Comparison of ENCODE assay signal across 1 cellular context in genomic region chr5:51099173-51099853, GRCh38.
TF ChIP-seq lines count a peak whose summit lies in the region.

No MANE protein-coding gene starts in this region.

TF ChIP-seq in K562, 482 proteins besides CTCF, POLR2A, EP300 and RAD21 (continued from another document and continues in another):
- TF ChIP-seq ZNF407 (IDR thresholded peaks at IDR 0.05; ENCODE audit: low read depth) (no peak), ZNF76 (CRISPR knock-in tag; IDR thresholded peaks at IDR 0.05; ENCODE audit: borderline replicate concordance) (peak; percentile 80; the same call in 1 of the 2 replicates), NKRF (IDR thresholded peaks at IDR 0.05; ENCODE audit: borderline replicate concordance) (no peak), PRPF4 (IDR thresholded peaks at IDR 0.05; ENCODE audit: insufficient read depth, low read depth, low read length, poor library complexity, severe bottlenecking) (no peak), GABPA (tag; conservative IDR thresholded peaks at IDR 0.05; ENCODE audit: low read depth) (0 out of 2 replicates have a peak, but pooled peaks have one; percentile 31), RBM39 (optimal IDR thresholded peaks at IDR 0.05; ENCODE audit: low read depth, low read length) (no peak), ZNF431 (CRISPR knock-in tag; IDR thresholded peaks at IDR 0.05) (no peak), ZBTB26 (CRISPR knock-in tag; IDR thresholded peaks at IDR 0.05) (no peak), ZNF584 (CRISPR knock-in tag; IDR thresholded peaks at IDR 0.05; ENCODE audit: low read depth) (peak; percentile 94), RFX5 (IDR thresholded peaks at IDR 0.05; ENCODE audit: low read depth, low read length) (no peak), TFAP4 (CRISPR knock-in tag; IDR thresholded peaks at IDR 0.05; ENCODE audit: borderline replicate concordance) (no peak), DDX20 (tag; IDR thresholded peaks at IDR 0.05; ENCODE audit: low read depth) (peak; percentile 95), SLC30A9 (CRISPR knock-in tag; IDR thresholded peaks at IDR 0.05) (no peak), MCM2 (IDR thresholded peaks at IDR 0.05; ENCODE audit: low read depth) (no peak), CGGBP1 (CRISPR knock-in tag; IDR thresholded peaks at IDR 0.05) (no peak), NCOR1 (IDR thresholded peaks at IDR 0.05) (no peak), ZNF347 (CRISPR knock-in tag; IDR thresholded peaks at IDR 0.05; ENCODE audit: low read depth) (no peak), GATAD2A (IDR thresholded peaks at IDR 0.05) (no peak), ZNF398 (CRISPR knock-in tag; IDR thresholded peaks at IDR 0.05) (peak; percentile 54; the same call in 1 of the 2 replicates), PHF20 (IDR thresholded peaks at IDR 0.05; ENCODE audit: partially characterized antibody) (no peak), TCF15 (CRISPR knock-in tag; IDR thresholded peaks at IDR 0.05) (peak; percentile 79; the same call in 1 of the 2 replicates), MYNN (IDR thresholded peaks at IDR 0.05) (no peak), MYNN (CRISPR knock-in tag; IDR thresholded peaks at IDR 0.05) (no peak), ASH1L (IDR thresholded peaks at IDR 0.05; ENCODE audit: borderline replicate concordance, low read depth, partially characterized antibody) (no peak), MAZ (CRISPR knock-in tag; conservative IDR thresholded peaks at IDR 0.05 in 1 of 2, IDR thresholded peaks at IDR 0.05 in 1 of 2) (no peak; a peak in 1 of 4 replicates), SMAD4 (CRISPR knock-in tag; conservative IDR thresholded peaks at IDR 0.05) (peak; percentile 90), ZNF511 (CRISPR knock-in tag; IDR thresholded peaks at IDR 0.05) (no peak), SAFB2 (IDR thresholded peaks at IDR 0.05; ENCODE audit: borderline replicate concordance, low read depth, low read length, severe bottlenecking) (no peak), KLF6 (CRISPR knock-in tag; IDR thresholded peaks at IDR 0.05; ENCODE audit: borderline replicate concordance) (peak; percentile 92; the same call in 1 of the 2 replicates), ZNF518B (CRISPR knock-in tag; IDR thresholded peaks at IDR 0.05) (no peak), POU5F1 (IDR thresholded peaks at IDR 0.05; ENCODE audit: borderline replicate concordance, low read depth, low read length, partially characterized antibody) (no peak), MTF1 (CRISPR knock-in tag; IDR thresholded peaks at IDR 0.05; ENCODE audit: borderline replicate concordance) (no peak), LEF1 (IDR thresholded peaks at IDR 0.05) (no peak), PREB (CRISPR knock-in tag; IDR thresholded peaks at IDR 0.05) (no peak), E4F1 (CRISPR knock-in tag; IDR thresholded peaks at IDR 0.05; ENCODE audit: borderline replicate concordance) (no peak)
